ENCODE assay signal across 8 cellular contexts in genomic region chr15:51681303-51681963, GRCh38. TPM values are rescaled to one million over a fixed set of nuclear protein-coding genes. Genes with fewer than 3 reads are reported as not detected.
DNase-seq lines count a peak whose midpoint lies in the region; ATAC-seq and TF ChIP-seq lines count a peak whose summit lies in the region.

Gene SCG3, plus strand, starts transcription at chr15:51681503. Its CDS starts 253 bp downstream, at chr15:51681756.

- WGBS in GM23248 (ENCODE audit: low coverage in 1 of 2, low lambda C conversion rate in 2 of 2, missing lambda C conversion rate in 2 of 2), 2 experiments: 12 to 14% methylated on average over 38 of the region's 38 CpGs
- 7% methylated on average over 22 of the region's 38 CpGs for WGBS in right lobe of liver (ENCODE audit: insufficient coverage, low coverage, low lambda C conversion rate, missing lambda C conversion rate)

- ATAC-seq in right lobe of liver: peak; percentile 79 to 96 (median 93)
- no peak for ATAC-seq in HG03457 (IDR thresholded peaks at IDR 0.05; ENCODE audit: unreplicated experiment)
- ATAC-seq in GM18907 (IDR thresholded peaks at IDR 0.05; ENCODE audit: unreplicated experiment): no peak

- no peak within 1 kb of the TSS for H3K9ac ChIP-seq in GM23248

- H3K36me3 ChIP-seq in GM23248 (ENCODE audit: low read depth) (no peaks in the 10 kb centered on the region), right lobe of liver (no peaks in the 10 kb centered on the region)
- H3K36me3 ChIP-seq in effector memory CD4-positive, alpha-beta T cell (ENCODE audit: control insufficient read depth, insufficient read depth, low read length): no peaks in the 10 kb centered on the region

- H3K27me3 ChIP-seq in GM23248 (replicated peaks; ENCODE audit: insufficient read depth) (peaks cover 48% of the 10 kb centered on the region), right lobe of liver (peaks cover 0 to 19% of the 10 kb centered on the region in 2 donors)
- H3K27me3 ChIP-seq in effector memory CD4-positive, alpha-beta T cell (replicated peaks; ENCODE audit: control insufficient read depth, insufficient read depth, low read length, poor library complexity, severe bottlenecking): peaks cover 13% of the 10 kb centered on the region

- no peaks in the 10 kb centered on the region for H3K9me3 ChIP-seq in GM23248 (ENCODE audit: low read depth)
- H3K9me3 ChIP-seq in effector memory CD4-positive, alpha-beta T cell (ENCODE audit: control insufficient read depth, low read length): no peaks in the 10 kb centered on the region
- no peaks in the 10 kb centered on the region for H3K9me3 ChIP-seq in right lobe of liver

- H3K9me2 ChIP-seq in GM23248 (ENCODE audit: insufficient read depth): no peaks in the 10 kb centered on the region

- H2AFZ ChIP-seq in GM23248: no peak within 1 kb of the TSS

- no peaks in the 10 kb centered on the region for H3F3A ChIP-seq in GM23248 (ENCODE audit: insufficient read depth)

- no peaks in the 10 kb centered on the region for H4K20me1 ChIP-seq in GM23248 (ENCODE audit: insufficient read depth)

- DNase-seq in GM23248: peak; percentile 59
- DNase-seq in NCI-H446 treated with DMSO at 0.1 percent for 48 hours (lab: John Stamatoyannopoulos, UW): peak; percentile 67
- DNase-seq in activated CD8-positive, alpha-beta memory T cell treated with anti-CD3 and anti-CD28 coated beads for 48 hours (ENCODE audit: low read depth in 2 of 3, low spot score in 2 of 3): peak; percentile 18 to 38 (median 24)
- peak in 2 of 3 donors; percentile 3 to 7 for DNase-seq in effector memory CD4-positive, alpha-beta T cell
- peak; percentile 65 to 81 (median 76) for DNase-seq in right lobe of liver
- DNase-seq in stimulated activated CD4-positive, alpha-beta T cell treated with anti-CD3 and anti-CD28 coated beads, Interleukin-4, amount 100 ng/mL, for 1 hour: peak; percentile 63

- in situ Hi-C loops in GM23248 (cut with MboI): no loop called here

- H3K4me3 ChIP-seq in GM23248 (no peak within 1 kb of the TSS), right lobe of liver (no peak within 1 kb of the TSS)
- no peak within 1 kb of the TSS for H3K4me3 ChIP-seq in effector memory CD4-positive, alpha-beta T cell (ENCODE audit: insufficient read depth, low read depth, low read length, poor library complexity, severe bottlenecking)

- no peak within 1 kb of the TSS for H3K27ac ChIP-seq in GM23248
- H3K27ac ChIP-seq in effector memory CD4-positive, alpha-beta T cell (ENCODE audit: insufficient read depth, low read length, poor library complexity, severe bottlenecking): no peak within 1 kb of the TSS
- no peak within 1 kb of the TSS for H3K27ac ChIP-seq in right lobe of liver

- no peak within 1 kb of the TSS for H3K4me2 ChIP-seq in GM23248 (ENCODE audit: unreplicated experiment)

- H3K79me2 ChIP-seq in GM23248 (ENCODE audit: insufficient read depth): no peaks in the 10 kb centered on the region

- H3K4me1 ChIP-seq in GM23248 (ENCODE audit: insufficient read depth): no peaks in the 10 kb centered on the region
- peaks cover 4% of the 10 kb centered on the region for H3K4me1 ChIP-seq in effector memory CD4-positive, alpha-beta T cell (ENCODE audit: control insufficient read depth, insufficient read depth, low read length, poor library complexity, severe bottlenecking)
- H3K4me1 ChIP-seq in right lobe of liver: peaks cover 0 to 6% (median 0%) of the 10 kb centered on the region in 4 donors

- intact Hi-C loops in right lobe of liver (cut with DNase I): no loop called here

- no peak for TF ChIP-seq CTCF in right lobe of liver (IDR thresholded peaks at IDR 0.05)

- no peak for TF ChIP-seq POLR2A in right lobe of liver (IDR thresholded peaks at IDR 0.05)

RNA-seq across cellular contexts. Expression of gene SCG3, which starts in this region (rescaled TPM):
- not detected in 2 replicates for total RNA-seq in GM23248 (2014; rRNA removed; shearing (Covaris generic))
- polyA plus RNA-seq in GM23248 (2016; fragmentation: Nextera tagmentation; extraction: Ambion mirVana): 0.20 TPM in 1 of 2 replicates, not detected in the other
- total RNA-seq in right lobe of liver: not detected

Comparison
In these comparisons a context has a peak if more than half of its experiments do, and no peak if none do; other contexts are left out.
1. Peak in DNase-seq in GM23248; RNA of the gene not detected or under 1 TPM.
2. Peak in DNase-seq and ATAC-seq in right lobe of liver; RNA of the gene not detected or under 1 TPM.
3. DNase-seq: peak in every context shown above with its lines; median percentile 76 in right lobe of liver; 67 in NCI-H446 treated with DMSO at 0.1 percent for 48 hours; 63 in stimulated activated CD4-positive, alpha-beta T cell treated with anti-CD3 and anti-CD28 coated beads, Interleukin-4, amount 100 ng/mL, for 1 hour; 59 in GM23248; 24 in activated CD8-positive, alpha-beta memory T cell treated with anti-CD3 and anti-CD28 coated beads for 48 hours; 5 in effector memory CD4-positive, alpha-beta T cell.